Comparison of ENCODE assay signal across 8 cellular contexts in genomic region chr10:127907411-127908105, GRCh38. TPM values are rescaled to one million over a fixed set of nuclear protein-coding genes. Genes with fewer than 3 reads are reported as not detected.
A peak's percentile ranks its signal among the peaks of the same experiment; 100 is the strongest.
DNase-seq lines count a peak whose midpoint lies in the region; ATAC-seq and TF ChIP-seq lines count a peak whose summit lies in the region.

No MANE protein-coding gene starts in this region.

- H3K4me3 ChIP-seq in epithelial cell of proximal tubule (ENCODE audit: low read depth, low read length) (peak overlapping the region; percentile 69), muscle layer of duodenum (ENCODE audit: low read depth in 1 of 2, low read length in 2 of 2) (peak overlapping the region; percentile 55 to 66), upper lobe of right lung (peak overlapping the region; percentile 66)

- H3K9me3 ChIP-seq in muscle layer of duodenum (ENCODE audit: control insufficient read depth in 1 of 2, low read length in 2 of 2) (no peaks in the 10 kb centered on the region), upper lobe of right lung (no peaks in the 10 kb centered on the region)

- DNase-seq in GM04504 (ENCODE audit: low read depth) (peak; percentile 50), epithelial cell of proximal tubule (ENCODE audit: low read depth) (no peak), upper lobe of right lung (peak; percentile 78), NCI-H2227 (lab: John Stamatoyannopoulos, UW; ENCODE audit: unreplicated experiment) (no peak), NCI-H1092 (lab: John Stamatoyannopoulos, UW) (no peak)

- H3K27ac ChIP-seq in muscle layer of duodenum (ENCODE audit: low read length): peak overlapping the region; percentile 65
- H3K27ac ChIP-seq in upper lobe of right lung: peak overlapping the region; percentile 82

- TF ChIP-seq CTCF in epithelial cell of proximal tubule (conservative IDR thresholded peaks at IDR 0.05; ENCODE audit: low read depth, low read length): no peak
- TF ChIP-seq CTCF in upper lobe of right lung (IDR thresholded peaks at IDR 0.05): no peak

- intact Hi-C loops in upper lobe of right lung (cut with DNase I): loop anchor here (5.0 kb wide), 2 partner anchors 90 to 105 kb away; no protein-coding TSS in a partner anchor

- H3K27me3 ChIP-seq in muscle layer of duodenum (ENCODE audit: low read depth, low read length): peaks cover 3% of the 10 kb centered on the region
- no peaks in the 10 kb centered on the region for H3K27me3 ChIP-seq in upper lobe of right lung

- H3K4me1 ChIP-seq in muscle layer of duodenum (ENCODE audit: control insufficient read depth in 1 of 2, insufficient read depth in 2 of 2, low read length in 2 of 2) (peaks cover 0 to 23% of the 10 kb centered on the region in 2 donors), upper lobe of right lung (peaks cover 18% of the 10 kb centered on the region)

- peak; percentile 52 for ATAC-seq in SK-N-SH treated with all-trans-retinoic acid at 6 μM for 48 hours
- ATAC-seq in upper lobe of right lung: peak; percentile 34
- ATAC-seq in GM21786 (IDR thresholded peaks at IDR 0.05; ENCODE audit: unreplicated experiment): no peak

- no peaks in the 10 kb centered on the region for H3K36me3 ChIP-seq in muscle layer of duodenum (ENCODE audit: control insufficient read depth in 1 of 2, insufficient read depth in 2 of 2, low read length in 2 of 2)
- H3K36me3 ChIP-seq in upper lobe of right lung: no peaks in the 10 kb centered on the region

TF ChIP-seq in SK-N-SH treated with all-trans-retinoic acid at 6 μM for 48 hours, 23 proteins besides CTCF, POLR2A, EP300 and RAD21:
- TF ChIP-seq SNAI2 (CRISPR knock-in tag; IDR thresholded peaks at IDR 0.05) (no peak), ZNF565 (CRISPR knock-in tag; conservative IDR thresholded peaks at IDR 0.05; ENCODE audit: low read depth) (no peak), POU6F1 (CRISPR knock-in tag; IDR thresholded peaks at IDR 0.05; ENCODE audit: borderline replicate concordance, low read depth) (no peak), ARNTL (CRISPR knock-in tag; IDR thresholded peaks at IDR 0.05; ENCODE audit: borderline replicate concordance, low read depth) (no peak), ZFP30 (CRISPR knock-in tag; IDR thresholded peaks at IDR 0.05) (no peak), TOX (CRISPR knock-in tag; IDR thresholded peaks at IDR 0.05; ENCODE audit: borderline replicate concordance) (no peak), ISL1 (CRISPR knock-in tag; IDR thresholded peaks at IDR 0.05) (no peak), CSDC2 (CRISPR knock-in tag; IDR thresholded peaks at IDR 0.05) (no peak), ZC3H10 (CRISPR knock-in tag; IDR thresholded peaks at IDR 0.05) (no peak), CSRNP3 (CRISPR knock-in tag; IDR thresholded peaks at IDR 0.05) (no peak), TSHZ2 (CRISPR knock-in tag; IDR thresholded peaks at IDR 0.05) (no peak), CREB5 (CRISPR knock-in tag; IDR thresholded peaks at IDR 0.05; ENCODE audit: low read depth) (no peak), ZFP3 (CRISPR knock-in tag; IDR thresholded peaks at IDR 0.05) (no peak), BACH2 (CRISPR knock-in tag; IDR thresholded peaks at IDR 0.05; ENCODE audit: borderline replicate concordance) (no peak), GLIS3 (CRISPR knock-in tag; IDR thresholded peaks at IDR 0.05) (no peak), TCF4 (CRISPR knock-in tag; IDR thresholded peaks at IDR 0.05; ENCODE audit: borderline replicate concordance) (no peak), ZNF8 (CRISPR knock-in tag; IDR thresholded peaks at IDR 0.05) (no peak), OSR1 (CRISPR knock-in tag; IDR thresholded peaks at IDR 0.05) (no peak)

RNA-seq across cellular contexts. Expression of gene PTPRE, which starts 0.7 kb away (rescaled TPM):
- 5.4 and 6.2 TPM in 2 replicates for total RNA-seq in epithelial cell of proximal tubule
- 70.6 TPM for total RNA-seq in upper lobe of right lung

RNA-seq across cellular contexts. Expression of gene CLRN3, which starts 14.8 kb away (rescaled TPM):
- not detected in 2 replicates for total RNA-seq in epithelial cell of proximal tubule
- total RNA-seq in upper lobe of right lung: not detected

Comparison
In these comparisons a context has a peak if more than half of its experiments do, and no peak if none do; other contexts are left out.
1. DNase-seq: peak in GM04504 (single experiment) and upper lobe of right lung (single experiment); none in epithelial cell of proximal tubule (single experiment), NCI-H2227 (single experiment) and NCI-H1092 (single experiment).
2. Peak in every context shown above with its lines, with median percentiles within 50 percentile points of each other: H3K4me3 ChIP-seq.